In the genomic region with DNA sequence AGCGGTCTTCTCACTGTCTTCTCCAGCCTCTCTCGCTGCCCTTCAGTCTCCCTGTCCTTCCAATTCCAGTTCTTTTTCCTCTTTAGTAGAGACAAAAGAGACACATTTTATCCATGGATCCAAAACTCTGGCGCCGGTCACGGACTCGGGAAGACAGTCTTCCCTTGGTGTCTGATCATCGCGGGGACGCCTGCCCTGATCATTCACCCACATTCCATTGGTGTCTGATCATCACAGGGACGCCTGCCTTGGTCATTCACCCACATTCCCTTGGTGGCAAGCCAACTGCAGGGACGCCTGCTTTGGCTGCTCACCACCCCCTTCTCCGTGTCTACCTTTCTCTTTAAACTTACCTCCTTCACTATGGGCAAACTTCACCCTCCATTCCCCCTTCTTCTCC, we compare ENCODE assay signal across 34 cellular contexts.
"Had no signal": no experiment of that assay in that cellular context is flagged by ENCODE, and none has a peak within 500 bp of the region (broad histone marks: within the 10 kb centered on the region; RNA-seq: fewer than 3 reads in every experiment).

No MANE protein-coding gene starts in this region.

- DNase-seq: Karpas-422, Kasumi-1, KG1, MG63, MM.1S, MV-4-11, NCI-H1048, NCI-H1092, NCI-H1092 treated with DMSO at 0.1 percent for 48 hours, NCI-H1105, NCI-H1105 treated with DMSO at 0.1 percent for 48 hours, NCI-H1417, NCI-H1417 treated with DMSO at 0.1 percent for 48 hours, NCI-H1436, NCI-H1436 treated with DMSO at 0.1 percent for 48 hours, NCI-H146, NCI-H1694, NCI-H1694 treated with DMSO at 0.1 percent for 48 hours, NCI-H187, NCI-H187 treated with DMSO at 0.1 percent for 48 hours, NCI-H1930, NCI-H2029, NCI-H2029 treated with DMSO at 0.1 percent for 48 hours, NCI-H2081, NCI-H2081 treated with DMSO at 0.1 percent for 48 hours, NCI-H2107, NCI-H2171, NCI-H2171 treated with DMSO at 0.1 percent for 48 hours, NCI-H2227 treated with DMSO at 0.1 percent for 48 hours, NCI-H226, NCI-H345, NCI-H446, NCI-H446 treated with DMSO at 0.1 percent for 48 hours had no signal

- H3K9me3 ChIP-seq: MG63 had no signal

- H3K36me3 ChIP-seq: MG63 had no signal

- H3K27ac ChIP-seq: KMS-11 had no signal

- H3K4me3 ChIP-seq: MG63 had no signal

- H3K27me3 ChIP-seq: MG63 had no signal
